ENCODE assay signal across 28 cellular contexts in the genomic region with DNA sequence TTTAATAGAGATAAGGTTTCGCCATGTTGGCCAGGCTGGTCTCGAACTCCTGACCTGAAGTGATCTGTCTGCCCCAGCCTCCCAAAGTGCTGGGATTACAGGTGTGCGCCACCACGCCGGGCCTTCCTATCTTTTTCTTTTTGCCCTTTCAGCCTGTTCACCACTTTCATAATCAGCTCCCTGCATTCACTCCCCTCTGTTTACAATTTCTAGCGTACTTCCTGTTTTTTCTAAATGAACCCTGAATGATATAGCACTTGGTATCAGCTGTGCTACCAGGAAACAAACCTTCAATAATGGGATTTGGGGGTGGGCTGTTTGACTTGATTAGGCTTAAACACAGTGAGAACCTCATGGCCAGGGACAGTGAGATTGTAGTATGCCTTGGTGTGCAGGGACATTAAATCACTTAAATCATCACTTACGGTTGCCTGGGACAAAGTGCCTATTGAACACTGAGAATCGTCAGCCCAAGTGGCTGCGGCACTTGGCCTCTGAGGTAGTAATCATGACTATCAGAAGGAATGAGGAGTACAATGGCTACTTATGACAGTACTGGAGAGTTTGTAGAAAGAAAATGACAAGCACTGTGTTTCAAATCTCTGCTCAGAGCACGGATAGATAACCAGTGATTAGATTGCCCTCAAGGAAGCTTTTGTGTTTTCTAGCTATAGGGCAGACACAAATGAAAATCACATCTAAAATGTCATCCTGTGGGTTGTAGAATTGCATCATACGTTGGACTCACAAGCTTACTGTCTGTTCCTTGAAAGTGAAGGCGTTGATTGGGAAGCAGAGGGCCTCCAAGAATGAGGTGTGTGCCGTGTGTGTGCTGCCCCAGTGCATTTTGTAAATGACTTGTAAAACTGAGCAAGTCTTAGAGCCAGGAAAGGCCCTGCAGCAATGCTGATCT.
A peak's percentile ranks its signal among the peaks of the same experiment; 100 is the strongest.
DNase-seq lines count a peak whose midpoint lies in the region; ATAC-seq, FAIRE-seq and TF ChIP-seq lines count a peak whose summit lies in the region.
"Had no signal": no experiment of that assay in that cellular context is flagged by ENCODE, and none has a peak within 500 bp of the region (broad histone marks: within the 10 kb centered on the region; RNA-seq: fewer than 3 reads in every experiment).

No MANE protein-coding gene starts in this region.

- intact Hi-C loops in heart right ventricle (cut with DNase I), result no loop called here
- intact Hi-C loops in HepG2 (cut with micrococcal nuclease; ENCODE audit: unreplicated experiment), result no loop called here

- no TSS peak for BruUV-seq in HepG2 (replicated peaks; lab: Mats Ljungman, UMichigan)

- no peak for TF ChIP-seq EP300 in HepG2 (IDR thresholded peaks at IDR 0.05; ENCODE audit: low read depth in 2 of 2, low read length in 2 of 2)
- no peak for TF ChIP-seq EP300 in HepG2 (CRISPR knock-in tag; IDR thresholded peaks at IDR 0.05; ENCODE audit: borderline replicate concordance)

- no peak overlapping the region for H3K27ac ChIP-seq in cardiac muscle cell
- no peak overlapping the region for H3K27ac ChIP-seq in heart right ventricle
- H3K27ac ChIP-seq in HepG2 (ENCODE audit: extremely low read length, insufficient read depth, low read length), result no peak overlapping the region
- H3K27ac ChIP-seq: BLaER1, lower lobe of right lung, transverse colon had no signal

- H2AFZ ChIP-seq in HepG2 (ENCODE audit: low read length), result no peak overlapping the region

- DNase-seq in cardiac muscle cell (ENCODE audit: low read depth in 1 of 2, low spot score in 1 of 2), result peak; percentile 27 to 30
- no peak for DNase-seq in heart right ventricle
- DNase-seq in OCI-M1 (lab: John Stamatoyannopoulos, UW), result peak; percentile 25
- DNase-seq in foreskin melanocyte, result peak; percentile 92
- DNase-seq in NCI-H2196 (lab: John Stamatoyannopoulos, UW; ENCODE audit: unreplicated experiment), result no peak
- DNase-seq in HepG2 (ENCODE audit: low spot score), result no peak
- DNase-seq in GF-D8 (lab: John Stamatoyannopoulos, UW), result no peak
- DNase-seq: activated CD4-positive, alpha-beta memory T cell treated with anti-CD3 and anti-CD28 coated beads, Interleukin-2, amount 10 ng/mL, durations not matched to agents 7 days and 5 days; activated CD4-positive, alpha-beta T cell treated with anti-CD3 and anti-CD28 coated beads for 1 hour; activated CD8-positive, alpha-beta memory T cell treated with anti-CD3 and anti-CD28 coated beads, Interleukin-2, amount 50 U/mL, for 4 hours; activated naive CD4-positive, alpha-beta T cell treated with Interleukin-2 at 50 U/mL for 16 hours; DMS79; lower lobe of right lung; NCI-H1105; NCI-H2029 treated with DMSO at 0.1 percent for 48 hours; NCI-H446; NCI-H774; SK-N-SH; stimulated activated CD4-positive, alpha-beta T cell treated with anti-CD3 and anti-CD28 coated beads, Interleukin-4, amount 100 ng/mL, for 4 hours; T-helper 17 cell; transverse colon had no signal

- H3K36me3 ChIP-seq in cardiac muscle cell (no peaks in the 10 kb centered on the region), heart right ventricle (no peaks in the 10 kb centered on the region), HepG2 (replicated peaks in 1 of 2; ENCODE audit: control insufficient read depth in 1 of 2, insufficient read depth in 2 of 2, low read length in 2 of 2) (no peaks in the 10 kb centered on the region)
- H3K36me3 ChIP-seq: BLaER1, lower lobe of right lung, transverse colon had no signal

- no peak for TF ChIP-seq POLR2A in HepG2 (IDR thresholded peaks at IDR 0.05; ENCODE audit: insufficient read depth in 1 of 2, low read depth in 2 of 2, low read length in 2 of 2)

- no peak overlapping the region for H3K9ac ChIP-seq in HepG2 (ENCODE audit: insufficient read depth, low read depth, low read length)
- H3K9ac ChIP-seq: BLaER1, SK-N-SH had no signal

- H3K4me1 ChIP-seq in cardiac muscle cell (ENCODE audit: low read depth) (peaks cover 4% of the 10 kb centered on the region), heart right ventricle (no peaks in the 10 kb centered on the region), HepG2 (ENCODE audit: insufficient read depth, low read length) (no peaks in the 10 kb centered on the region)
- H3K4me1 ChIP-seq: BLaER1, lower lobe of right lung, transverse colon had no signal

- in situ Hi-C loops in HepG2 (cut with HindIII; ENCODE audit: extremely low pct_ligation_motif_present, low pct_unique_long_range_greater_than_20kb), result no loop called here

- H3K79me2 ChIP-seq in HepG2 (ENCODE audit: insufficient read depth, low read length), result no peaks in the 10 kb centered on the region

- H3K9me3 ChIP-seq in cardiac muscle cell (ENCODE audit: low read depth) (no peaks in the 10 kb centered on the region), heart right ventricle (no peaks in the 10 kb centered on the region), HepG2 (ENCODE audit: low read length) (no peaks in the 10 kb centered on the region)
- H3K9me3 ChIP-seq: BLaER1, lower lobe of right lung, SK-N-SH, transverse colon had no signal

- CTCF ChIA-PET in HepG2 (lab: Yijun Ruan, JAX; ENCODE audit: low intra/inter-chr PET ratio, low total read pairs), result no interaction called here

- FAIRE-seq in HepG2 (lab: Jason Lieb, UNC), result no peak
- FAIRE-seq: frontal cortex, G401.6, TTC549 had no signal

- whole genome bisulfite sequencing in heart right ventricle, 2 donors, result 69 to 77% methylated on average over 13 of the region's 13 CpGs
- 29% methylated on average over 13 of the region's 13 CpGs for WGBS in HepG2 (ENCODE audit: low lambda C conversion rate)

- TF ChIP-seq RAD21 in HepG2 (CRISPR knock-in tag; IDR thresholded peaks at IDR 0.05), result no peak

- H3K4me3 ChIP-seq in cardiac muscle cell (no peak overlapping the region), heart right ventricle (no peak overlapping the region), HepG2 (replicated peaks in 1 of 3; ENCODE audit: insufficient read depth in 1 of 3, low read depth in 2 of 3, low read length in 3 of 3) (no peak overlapping the region)
- H3K4me3 ChIP-seq: BLaER1, dorsolateral prefrontal cortex, lower lobe of right lung, transverse colon had no signal

- no peak overlapping the region for H3K4me2 ChIP-seq in HepG2 (ENCODE audit: low read depth, low read length)
- H3K4me2 ChIP-seq: BLaER1, SK-N-SH had no signal

- POLR2A ChIA-PET in HepG2 (lab: Yijun Ruan, JAX), result no interaction called here

- TF ChIP-seq CTCF in cardiac muscle cell (IDR thresholded peaks at IDR 0.05; ENCODE audit: low read depth, low read length) (no peak), heart right ventricle (IDR thresholded peaks at IDR 0.05) (no peak), HepG2 (CRISPR knock-in tag; IDR thresholded peaks at IDR 0.05) (no peak)

- no peaks in the 10 kb centered on the region for H4K20me1 ChIP-seq in HepG2 (ENCODE audit: insufficient read depth, low read length)
- H4K20me1 ChIP-seq: BLaER1 had no signal

- peaks cover 10% of the 10 kb centered on the region for H3K27me3 ChIP-seq in cardiac muscle cell
- H3K27me3 ChIP-seq in heart right ventricle, result peaks cover 0 to 16% (median 9%) of the 10 kb centered on the region in 7 donors
- no peaks in the 10 kb centered on the region; a peak in 1 of 5 replicates for H3K27me3 ChIP-seq in HepG2 (ENCODE audit: control insufficient read depth in 1 of 2, insufficient read depth in 2 of 2, low read length in 2 of 2)
- H3K27me3 ChIP-seq: BLaER1 had no signal

- ATAC-seq in heart right ventricle (no peak), HepG2 (no peak)
- ATAC-seq: lower lobe of right lung; naive thymus-derived CD8-positive, alpha-beta T cell; stimulated activated effector memory CD8-positive, alpha-beta T cell treated with anti-CD3 and anti-CD28 coated beads, Interleukin-12 subunit alpha, Interleukin-12 subunit beta, amount 100 ng/mL, for 72 hours; T-helper 17 cell had no signal

TF ChIP-seq in HepG2, 621 proteins besides CTCF, POLR2A, EP300 and RAD21 (continues in another document):
- TF ChIP-seq ZNF333 (CRISPR knock-in tag; IDR thresholded peaks at IDR 0.05; ENCODE audit: borderline replicate concordance), result no peak
- TF ChIP-seq, protein P1, sequence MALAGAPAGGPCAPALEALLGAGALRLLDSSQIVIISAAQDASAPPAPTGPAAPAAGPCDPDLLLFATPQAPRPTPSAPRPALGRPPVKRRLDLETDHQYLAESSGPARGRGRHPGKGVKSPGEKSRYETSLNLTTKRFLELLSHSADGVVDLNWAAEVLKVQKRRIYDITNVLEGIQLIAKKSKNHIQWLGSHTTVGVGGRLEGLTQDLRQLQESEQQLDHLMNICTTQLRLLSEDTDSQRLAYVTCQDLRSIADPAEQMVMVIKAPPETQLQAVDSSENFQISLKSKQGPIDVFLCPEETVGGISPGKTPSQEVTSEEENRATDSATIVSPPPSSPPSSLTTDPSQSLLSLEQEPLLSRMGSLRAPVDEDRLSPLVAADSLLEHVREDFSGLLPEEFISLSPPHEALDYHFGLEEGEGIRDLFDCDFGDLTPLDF (CRISPR knock-in tag; IDR thresholded peaks at IDR 0.05), result no peak
- no peak for TF ChIP-seq RARG (CRISPR knock-in tag; IDR thresholded peaks at IDR 0.05; ENCODE audit: low read depth)
- TF ChIP-seq ZMYM3 (CRISPR knock-in tag; IDR thresholded peaks at IDR 0.05), result no peak
- no peak for TF ChIP-seq ZBTB1 (CRISPR knock-in tag; IDR thresholded peaks at IDR 0.05; ENCODE audit: borderline replicate concordance)
- TF ChIP-seq TOE1 (CRISPR knock-in tag; IDR thresholded peaks at IDR 0.05), result no peak

Comparison
In these comparisons a context has a peak if more than half of its experiments do, and no peak if none do; other contexts are left out.
1. DNase-seq: peak in cardiac muscle cell (2 of 2), OCI-M1 (single experiment) and foreskin melanocyte (single experiment); none in heart right ventricle (0 of 2), NCI-H2196 (single experiment), HepG2 (single experiment) and GF-D8 (single experiment).